In genomic region chr18:54043484-54044256, GRCh38 we compare ENCODE assay signal across 22 cellular contexts.
A peak's percentile ranks its signal among the peaks of the same experiment; 100 is the strongest.
DNase-seq lines count a peak whose midpoint lies in the region; ATAC-seq and TF ChIP-seq lines count a peak whose summit lies in the region.
"Had no signal": no experiment of that assay in that cellular context is flagged by ENCODE, and none has a peak within 500 bp of the region (broad histone marks: within the 10 kb centered on the region; RNA-seq: fewer than 3 reads in every experiment).

No MANE protein-coding gene starts in this region.

- no peak for TF ChIP-seq POLR2A in gastroesophageal sphincter (IDR thresholded peaks at IDR 0.05)

- H2AFZ ChIP-seq in H9 (ENCODE audit: low read length) (no peak overlapping the region), mammary epithelial cell (ENCODE audit: low read depth, low read length) (peak overlapping the region; percentile 1)

- H3K9me3 Mint-ChIP-seq in H9, result no peaks in the 10 kb centered on the region
- H3K9me3 Mint-ChIP-seq: natural killer cell treated with Interleukin-12 subunit alpha and Interleukin-12 subunit beta and Interleukin-15 and Interleukin-18, amount 100 ng/mL, for 72 hours had no signal

- H2BK12ac ChIP-seq in H9 (ENCODE audit: insufficient read length, low read depth, low read length), result no peak overlapping the region

- H2BK120ac ChIP-seq in H9 (ENCODE audit: low read depth, low read length, poor library complexity, severe bottlenecking) (no peak overlapping the region), mesendoderm (ENCODE audit: low read depth, low read length) (no peak overlapping the region)

- no peak overlapping the region for H3T11ph ChIP-seq in H9 (ENCODE audit: low read length)

- H3K36me3 ChIP-seq in mammary epithelial cell (ENCODE audit: insufficient read depth, low read length) (no peaks in the 10 kb centered on the region), mesendoderm (ENCODE audit: control insufficient read depth, insufficient read depth, low read length) (no peaks in the 10 kb centered on the region), gastroesophageal sphincter (no peaks in the 10 kb centered on the region)

- no peak overlapping the region for H3K4me2 ChIP-seq in H9 (ENCODE audit: insufficient read depth, insufficient read length, low read length)
- H3K4me2 ChIP-seq in mammary epithelial cell (ENCODE audit: insufficient read depth, low read depth, low read length), result no peak overlapping the region
- H3K4me2 ChIP-seq in mesendoderm (ENCODE audit: low read length), result no peak overlapping the region

- H3K56ac ChIP-seq in H9 (ENCODE audit: insufficient read length, low read depth, low read length), result no peak overlapping the region
- H3K56ac ChIP-seq in mesendoderm (ENCODE audit: low read length), result no peak overlapping the region

- no peaks in the 10 kb centered on the region for H3K27me3 Mint-ChIP-seq in H9 (ENCODE audit: low read depth)
- H3K27me3 Mint-ChIP-seq: natural killer cell treated with Interleukin-12 subunit alpha and Interleukin-12 subunit beta and Interleukin-15 and Interleukin-18, amount 100 ng/mL, for 72 hours had no signal

- H3K27ac ChIP-seq in H9 (ENCODE audit: insufficient read length, low read depth, low read length) (no peak overlapping the region), mammary epithelial cell (ENCODE audit: insufficient read depth, low read depth, low read length) (no peak overlapping the region), mesendoderm (ENCODE audit: low read depth, low read length) (no peak overlapping the region), gastroesophageal sphincter (no peak overlapping the region)
- H3K27ac ChIP-seq: coronary artery had no signal

- H2BK5ac ChIP-seq in H9 (ENCODE audit: insufficient read length, low read length) (no peak overlapping the region), mesendoderm (ENCODE audit: low read length) (no peak overlapping the region)

- H3K79me1 ChIP-seq in H9 (ENCODE audit: insufficient read depth, low read depth, low read length, poor library complexity, severe bottlenecking), result no peaks in the 10 kb centered on the region
- no peaks in the 10 kb centered on the region for H3K79me1 ChIP-seq in mesendoderm (ENCODE audit: low read length)

- H4K8ac ChIP-seq in H9 (replicated peaks; ENCODE audit: insufficient read length, low read depth, low read length), result no peak overlapping the region
- H4K8ac ChIP-seq in mesendoderm (ENCODE audit: low read depth, low read length), result no peak overlapping the region

- no peak overlapping the region for H3K27ac Mint-ChIP-seq in H9
- H3K27ac Mint-ChIP-seq: activated CD8-positive, alpha-beta memory T cell treated with anti-CD3 and anti-CD28 coated beads, Interleukin-2, amount 10 ng/mL, durations not matched to agents 7 days and 5 days; immature natural killer cell; natural killer cell treated with Interleukin-12 subunit alpha and Interleukin-12 subunit beta and Interleukin-15 and Interleukin-18, amount 100 ng/mL, for 72 hours had no signal

- H4K91ac ChIP-seq in H9 (ENCODE audit: insufficient read length, low read depth, low read length), result no peak overlapping the region

- CTCF ChIA-PET in AG04449 (lab: Yijun Ruan, JAX), result interaction anchor here (1.1 kb wide), 2 partner anchors 22 to 345 kb away, joined by 3 read pairs; no protein-coding TSS in a partner anchor
- CTCF ChIA-PET in mammary epithelial cell (lab: Charles Lee; ENCODE audit: low non-redundant PET), result interaction anchor here (0.6 to 0.7 kb wide), 2 partner anchors 154 to 225 kb away, joined by 3 to 7 read pairs; no protein-coding TSS in a partner anchor

- no peaks in the 10 kb centered on the region for H3K4me1 Mint-ChIP-seq in H9
- H3K4me1 Mint-ChIP-seq: activated CD8-positive, alpha-beta memory T cell treated with anti-CD3 and anti-CD28 coated beads, Interleukin-2, amount 10 ng/mL, durations not matched to agents 7 days and 5 days; immature natural killer cell had no signal

- H2BK15ac ChIP-seq in H9 (ENCODE audit: low read depth, low read length) (no peak overlapping the region), mesendoderm (replicated peaks; ENCODE audit: low read depth) (no peak overlapping the region)

- H3K9ac ChIP-seq in H9 (ENCODE audit: extremely low read depth, insufficient read length, low read length), result no peak overlapping the region
- no peak overlapping the region for H3K9ac ChIP-seq in mammary epithelial cell (ENCODE audit: insufficient read depth, low read length)
- no peak overlapping the region for H3K9ac ChIP-seq in mesendoderm (ENCODE audit: low read length)

- H3K4me3 ChIP-seq in AG04449 (ENCODE audit: low read depth, low read length) (no peak overlapping the region), mammary epithelial cell (replicated peaks in 1 of 3; ENCODE audit: insufficient read depth in 1 of 3, low read depth in 2 of 3, low read length in 3 of 3) (no peak overlapping the region), mesendoderm (ENCODE audit: low read length) (no peak overlapping the region), gastroesophageal sphincter (no peak overlapping the region)
- H3K4me3 ChIP-seq: coronary artery had no signal

- in situ Hi-C loops in mammary epithelial cell (cut with MboI; ENCODE audit: low sequenced_read_pairs in 2 of 2), result no loop called here

- H3K4ac ChIP-seq in H9 (ENCODE audit: low read depth, low read length) (no peak overlapping the region), mesendoderm (ENCODE audit: low read depth, low read length) (no peak overlapping the region)

- POLR2A ChIA-PET in AG04449 (lab: Yijun Ruan, JAX), result no interaction called here

- no TSS peak for BruUV-seq in mammary epithelial cell (replicated peaks; lab: Mats Ljungman, UMichigan)

- H3K36me3 Mint-ChIP-seq in H9 (ENCODE audit: insufficient read depth in 1 of 3, low read depth in 3 of 3), result no peaks in the 10 kb centered on the region
- H3K36me3 Mint-ChIP-seq: activated CD8-positive, alpha-beta memory T cell treated with anti-CD3 and anti-CD28 coated beads, Interleukin-2, amount 10 ng/mL, durations not matched to agents 7 days and 5 days; immature natural killer cell; natural killer cell treated with Interleukin-12 subunit alpha and Interleukin-12 subunit beta and Interleukin-15 and Interleukin-18, amount 100 ng/mL, for 72 hours had no signal

- no peaks in the 10 kb centered on the region for H3K23me2 ChIP-seq in H9 (ENCODE audit: insufficient read length, low read depth, low read length, poor library complexity, severe bottlenecking)

- no peaks in the 10 kb centered on the region for H3K4me1 ChIP-seq in H9 (ENCODE audit: insufficient read depth, low read length)
- H3K4me1 ChIP-seq in mammary epithelial cell (ENCODE audit: insufficient read depth, low read length), result peaks cover 4% of the 10 kb centered on the region
- H3K4me1 ChIP-seq in mesendoderm (ENCODE audit: control insufficient read depth, low read depth, low read length), result no peaks in the 10 kb centered on the region
- H3K4me1 ChIP-seq in gastroesophageal sphincter, result peaks cover 0 to 9% (median 3%) of the 10 kb centered on the region in 3 donors

- TF ChIP-seq CTCF in AG04449 (IDR thresholded peaks at IDR 0.05; ENCODE audit: insufficient read depth, low read length, missing control alignments) (peak; percentile 20), H9 (conservative IDR thresholded peaks at IDR 0.05) (peak; percentile 27; the same call in 1 of the 3 replicates), mammary epithelial cell (conservative IDR thresholded peaks at IDR 0.05 in 1 of 2, IDR thresholded peaks at IDR 0.05 in 1 of 2; ENCODE audit: extremely low read depth in 1 of 2, insufficient read depth in 1 of 2, low read depth in 1 of 2, low read length in 2 of 2) (peak; percentile 4 to 39), gastroesophageal sphincter (IDR thresholded peaks at IDR 0.05) (no peak)

- H3K9me3 ChIP-seq in H9 (ENCODE audit: control insufficient read depth, low read depth, low read length), result no peaks in the 10 kb centered on the region
- H3K9me3 ChIP-seq in mammary epithelial cell (replicated peaks; ENCODE audit: insufficient read depth, low read length), result no peaks in the 10 kb centered on the region
- H3K9me3 ChIP-seq in gastroesophageal sphincter, result no peaks in the 10 kb centered on the region

- no peak overlapping the region for H3K14ac ChIP-seq in H9 (ENCODE audit: insufficient read depth, low read length)

- no peak for ATAC-seq in HG03139 (IDR thresholded peaks at IDR 0.05; ENCODE audit: unreplicated experiment)
- no peak for ATAC-seq in HG03378 (IDR thresholded peaks at IDR 0.05; ENCODE audit: unreplicated experiment)
- ATAC-seq in gastroesophageal sphincter, result no peak
- ATAC-seq: activated CD4-positive, CD25-positive, alpha-beta regulatory T cell treated with anti-CD3 and anti-CD28 coated beads, Interleukin-2, amount 50 U/mL, for 24 hours; activated CD8-positive, alpha-beta memory T cell treated with anti-CD3 and anti-CD28 coated beads, Interleukin-2, amount 10 ng/mL, durations not matched to agents 7 days and 5 days; natural killer cell treated with Interleukin-12 subunit alpha and Interleukin-12 subunit beta and Interleukin-15 and Interleukin-18, amount 100 ng/mL, for 72 hours had no signal

- H3K27me3 ChIP-seq in H9 (ENCODE audit: insufficient read depth, low read length), result no peaks in the 10 kb centered on the region
- no peaks in the 10 kb centered on the region for H3K27me3 ChIP-seq in mammary epithelial cell (ENCODE audit: insufficient read depth, low read length)
- H3K27me3 ChIP-seq in mesendoderm (ENCODE audit: insufficient read depth, low read length, poor library complexity), result no peaks in the 10 kb centered on the region
- no peaks in the 10 kb centered on the region for H3K27me3 ChIP-seq in gastroesophageal sphincter

- dilution Hi-C loops in mammary epithelial cell (cut with HindIII; ENCODE audit: low sequenced_read_pairs), result no loop called here

- H4K5ac ChIP-seq in H9 (ENCODE audit: insufficient read length, low read depth, low read length) (no peak overlapping the region), mesendoderm (ENCODE audit: low read length) (no peak overlapping the region)

- no peak for TF ChIP-seq EP300 in gastroesophageal sphincter (IDR thresholded peaks at IDR 0.05)

- H3K4me3 Mint-ChIP-seq in H9, result no peak overlapping the region
- H3K4me3 Mint-ChIP-seq: activated CD8-positive, alpha-beta memory T cell treated with anti-CD3 and anti-CD28 coated beads, Interleukin-2, amount 10 ng/mL, durations not matched to agents 7 days and 5 days; immature natural killer cell; natural killer cell treated with Interleukin-12 subunit alpha and Interleukin-12 subunit beta and Interleukin-15 and Interleukin-18, amount 100 ng/mL, for 72 hours had no signal

- H3K18ac ChIP-seq in H9 (ENCODE audit: insufficient read length, low read depth, low read length), result no peak overlapping the region
- H3K18ac ChIP-seq in mesendoderm (ENCODE audit: low read length), result no peak overlapping the region

- H3K79me2 ChIP-seq in H9 (ENCODE audit: insufficient read depth, low read length) (no peaks in the 10 kb centered on the region), mammary epithelial cell (ENCODE audit: insufficient read depth, low read length) (no peaks in the 10 kb centered on the region), mesendoderm (ENCODE audit: control insufficient read depth, insufficient read depth, low read length) (no peaks in the 10 kb centered on the region)

- H2BK20ac ChIP-seq in H9 (ENCODE audit: low read depth, low read length, poor library complexity, severe bottlenecking), result no peak overlapping the region

- WGBS in H9 (ENCODE audit: extremely low coverage, insufficient read length, low lambda C conversion rate), result no CpG with 5 or more reads among the region's 2 CpGs
- 81% methylated on average over 2 of the region's 2 CpGs for WGBS in mammary epithelial cell (ENCODE audit: low coverage, missing lambda C conversion rate)
- WGBS in mesendoderm (ENCODE audit: extremely low coverage, insufficient coverage, low lambda C conversion rate), result no CpG with 5 or more reads among the region's 2 CpGs
- WGBS in gastroesophageal sphincter (ENCODE audit: low coverage in 1 of 2), 2 donors, result 73 to 87% methylated on average over 2 of the region's 2 CpGs

- H4K20me1 ChIP-seq in H9 (ENCODE audit: control insufficient read depth, insufficient read depth, insufficient read length), result no peaks in the 10 kb centered on the region
- no peaks in the 10 kb centered on the region for H4K20me1 ChIP-seq in mammary epithelial cell (ENCODE audit: insufficient read depth, low read length)

- DNase-seq in AG04449 (ENCODE audit: low read depth, low spot score) (no peak), H9 (no peak), mammary epithelial cell (peak; percentile 67), glomerular visceral epithelial cell (ENCODE audit: extremely low spot score) (peak; percentile 10), mesendoderm (no peak)
- DNase-seq: activated CD8-positive, alpha-beta memory T cell treated with anti-CD3 and anti-CD28 coated beads, Interleukin-2, amount 10 ng/mL, durations not matched to agents 7 days and 5 days; AML-193; Calu3; immature natural killer cell; Karpas-422; mesenchymal stem cell; NCI-H1105; NCI-H526 treated with DMSO at 0.1 percent for 48 hours; posterior cingulate gyrus; small intestine; stimulated activated CD4-positive, alpha-beta T cell treated with anti-CD3 and anti-CD28 coated beads, Interleukin-4, amount 100 ng/mL, for 24 hours had no signal

- no peak overlapping the region for H3K23ac ChIP-seq in H9 (ENCODE audit: insufficient read length, low read depth, low read length)
- H3K23ac ChIP-seq in mesendoderm (ENCODE audit: low read length), result no peak overlapping the region

- intact Hi-C loops in mammary epithelial cell (cut with micrococcal nuclease), result loop anchor here (1.0 kb wide), 2 partner anchors 134 to 344 kb away; no protein-coding TSS in a partner anchor

- no peak overlapping the region for H2AK5ac ChIP-seq in H9 (ENCODE audit: insufficient read length, low read length)
- H2AK5ac ChIP-seq in mesendoderm (ENCODE audit: low read length), result no peak overlapping the region

Comparison
In these comparisons a context has a peak if more than half of its experiments do, and no peak if none do; other contexts are left out.
1. DNase-seq: peak in mammary epithelial cell (single experiment) and glomerular visceral epithelial cell (single experiment); none in AG04449 (single experiment), H9 (single experiment) and mesendoderm (single experiment).
2. CTCF ChIP-seq: peak in AG04449 (single experiment), H9 (single experiment) and mammary epithelial cell (2 of 2); none in gastroesophageal sphincter (0 of 4).